Comparison of ENCODE assay signal across 18 cellular contexts in genomic region chr5:128491291-128491690, GRCh38. TPM values are rescaled to one million over a fixed set of nuclear protein-coding genes. Genes with fewer than 3 reads are reported as not detected.
DNase-seq lines count a peak whose midpoint lies in the region; ATAC-seq and TF ChIP-seq lines count a peak whose summit lies in the region.
"Had no signal": no experiment of that assay in that cellular context is flagged by ENCODE, and none has a peak within 500 bp of the region (broad histone marks: within the 10 kb centered on the region; RNA-seq: fewer than 3 reads in every experiment).

No MANE protein-coding gene starts in this region.

- H3K9me3 Mint-ChIP-seq in natural killer cell treated with Interleukin-12 subunit alpha and Interleukin-12 subunit beta and Interleukin-15 and Interleukin-18, amount 100 ng/mL, for 72 hours = peaks cover 13% of the 10 kb centered on the region

- no peak for ATAC-seq in natural killer cell treated with Interleukin-12 subunit alpha and Interleukin-12 subunit beta and Interleukin-15 and Interleukin-18, amount 100 ng/mL, for 72 hours
- ATAC-seq: Right ventricle myocardium inferior; stimulated activated memory B cell treated with anti-CD40 and anti-IgM and Interleukin-4, amounts not matched to agents 10 μg/mL and 1 μg/mL and 100 μg/mL, for 72 hours had no signal

- no peak overlapping the region for H3K27ac Mint-ChIP-seq in natural killer cell treated with Interleukin-12 subunit alpha and Interleukin-12 subunit beta and Interleukin-15 and Interleukin-18, amount 100 ng/mL, for 72 hours
- H3K27ac Mint-ChIP-seq: stimulated activated memory B cell treated with anti-CD40 and anti-IgM and Interleukin-4, amounts not matched to agents 10 μg/mL and 1 μg/mL and 100 μg/mL, for 72 hours had no signal

- H3K4me3 ChIP-seq in epithelial cell of esophagus (ENCODE audit: low read length) = no peak overlapping the region
- H3K4me3 ChIP-seq in retinal pigment epithelial cell (ENCODE audit: low read length) = no peak overlapping the region
- H3K4me3 ChIP-seq: BLaER1 treated with 17β-estradiol and CSF1 and Interleukin-3, amounts not matched to agents 10 nM and 100 nM; tibial nerve had no signal

- DNase-seq in NCI-H82 (lab: John Stamatoyannopoulos, UW) (peak; percentile 22), NCI-H82 treated with DMSO at 0.1 percent for 48 hours (lab: John Stamatoyannopoulos, UW; ENCODE audit: unreplicated experiment) (no peak), SKM-1 (lab: John Stamatoyannopoulos, UW; ENCODE audit: unreplicated experiment) (peak; percentile 27), epithelial cell of esophagus (ENCODE audit: low read depth) (peak; percentile 24), retinal pigment epithelial cell (ENCODE audit: low read depth) (peak; percentile 56), glomerular visceral epithelial cell (ENCODE audit: extremely low spot score) (no peak)
- no peak for DNase-seq in natural killer cell treated with Interleukin-12 subunit alpha and Interleukin-12 subunit beta and Interleukin-15 and Interleukin-18, amount 100 ng/mL, for 72 hours (ENCODE audit: low spot score)
- no peak for DNase-seq in activated CD4-positive, alpha-beta T cell treated with anti-CD3 and anti-CD28 coated beads for 1 hour
- DNase-seq: 8988T; activated CD8-positive, alpha-beta memory T cell treated with anti-CD3 and anti-CD28 coated beads, Interleukin-2, amount 50 U/mL, for 4 hours; activated gamma-delta T cell treated with Interleukin-2 at 50 U/mL for 16 hours; NCI-H1105; NCI-H2171 had no signal

- H3K27me3 Mint-ChIP-seq in natural killer cell treated with Interleukin-12 subunit alpha and Interleukin-12 subunit beta and Interleukin-15 and Interleukin-18, amount 100 ng/mL, for 72 hours = no peaks in the 10 kb centered on the region
- H3K27me3 Mint-ChIP-seq: stimulated activated memory B cell treated with anti-CD40 and anti-IgM and Interleukin-4, amounts not matched to agents 10 μg/mL and 1 μg/mL and 100 μg/mL, for 72 hours had no signal

- H3K4me3 Mint-ChIP-seq in natural killer cell treated with Interleukin-12 subunit alpha and Interleukin-12 subunit beta and Interleukin-15 and Interleukin-18, amount 100 ng/mL, for 72 hours = no peak overlapping the region
- H3K4me3 Mint-ChIP-seq: stimulated activated memory B cell treated with anti-CD40 and anti-IgM and Interleukin-4, amounts not matched to agents 10 μg/mL and 1 μg/mL and 100 μg/mL, for 72 hours had no signal

- TF ChIP-seq CTCF in epithelial cell of esophagus (IDR thresholded peaks at IDR 0.05; ENCODE audit: insufficient read depth, low read depth, low read length, missing control alignments) (no peak), retinal pigment epithelial cell (conservative IDR thresholded peaks at IDR 0.05; ENCODE audit: low read depth, low read length) (no peak)

- no peaks in the 10 kb centered on the region for H3K36me3 Mint-ChIP-seq in natural killer cell treated with Interleukin-12 subunit alpha and Interleukin-12 subunit beta and Interleukin-15 and Interleukin-18, amount 100 ng/mL, for 72 hours
- H3K36me3 Mint-ChIP-seq: stimulated activated memory B cell treated with anti-CD40 and anti-IgM and Interleukin-4, amounts not matched to agents 10 μg/mL and 1 μg/mL and 100 μg/mL, for 72 hours had no signal

- no peaks in the 10 kb centered on the region for H3K4me1 Mint-ChIP-seq in natural killer cell treated with Interleukin-12 subunit alpha and Interleukin-12 subunit beta and Interleukin-15 and Interleukin-18, amount 100 ng/mL, for 72 hours (ENCODE audit: low read depth in 2 of 2)
- H3K4me1 Mint-ChIP-seq: stimulated activated memory B cell treated with anti-CD40 and anti-IgM and Interleukin-4, amounts not matched to agents 10 μg/mL and 1 μg/mL and 100 μg/mL, for 72 hours had no signal

RNA-seq across cellular contexts. Expression of gene FBN2, which starts 46.8 kb away (rescaled TPM):
- total RNA-seq in natural killer cell treated with Interleukin-12 subunit alpha and Interleukin-12 subunit beta and Interleukin-15 and Interleukin-18, amount 100 ng/mL, for 72 hours = not detected
- total RNA-seq: T-helper 2 cell treated with Interferon-gamma antibody and Interleukin-4, amounts not matched to agents 100 ng/mL and 5 ng/mL, for 36 hours had no signal

Comparison
In these comparisons a context has a peak if more than half of its experiments do, and no peak if none do; other contexts are left out.
1. DNase-seq: peak in NCI-H82 (single experiment), SKM-1 (single experiment), epithelial cell of esophagus (single experiment) and retinal pigment epithelial cell (single experiment); none in NCI-H82 treated with DMSO at 0.1 percent for 48 hours (single experiment), natural killer cell treated with Interleukin-12 subunit alpha and Interleukin-12 subunit beta and Interleukin-15 and Interleukin-18, amount 100 ng/mL, for 72 hours (single experiment), glomerular visceral epithelial cell (single experiment) and activated CD4-positive, alpha-beta T cell treated with anti-CD3 and anti-CD28 coated beads for 1 hour (single experiment).